In genomic region chr5:139725073-139725830, GRCh38 we compare ENCODE assay signal across 10 cellular contexts.
DNase-seq lines count a peak whose midpoint lies in the region; ATAC-seq and TF ChIP-seq lines count a peak whose summit lies in the region.
"Had no signal": no experiment of that assay in that cellular context is flagged by ENCODE, and none has a peak within 500 bp of the region (broad histone marks: within the 10 kb centered on the region; RNA-seq: fewer than 3 reads in every experiment).

No MANE protein-coding gene starts in this region.

- peak; percentile 96 for ATAC-seq in SK-N-SH treated with all-trans-retinoic acid at 6 μM for 48 hours
- peak; percentile 49 for ATAC-seq in Right ventricle myocardium superior (ENCODE audit: poor library complexity)
- ATAC-seq in HG03159 (IDR thresholded peaks at IDR 0.05; ENCODE audit: unreplicated experiment) = no peak
- ATAC-seq in HG02588 (IDR thresholded peaks at IDR 0.05; ENCODE audit: unreplicated experiment) = no peak

- H3K4me1 Mint-ChIP-seq in Calu3 (ENCODE audit: low read depth, unreplicated experiment) (peaks cover 13% of the 10 kb centered on the region), CD14-positive monocyte (no peaks in the 10 kb centered on the region)

- H3K27me3 Mint-ChIP-seq in Calu3 (ENCODE audit: unreplicated experiment) = no peaks in the 10 kb centered on the region
- peaks cover 0 to 10% (median 7%) of the 10 kb centered on the region in 3 donors for H3K27me3 Mint-ChIP-seq in CD14-positive monocyte (ENCODE audit: low read depth in 3 of 3)

- CTCF ChIA-PET in Calu3 (lab: Charles Lee) = interaction anchor here (1.3 kb wide), 1 partner anchor 20 kb away, joined by 3 read pairs; no protein-coding TSS in a partner anchor

- no peaks in the 10 kb centered on the region for H3K9me3 Mint-ChIP-seq in Calu3 (ENCODE audit: low read depth, unreplicated experiment)
- H3K9me3 Mint-ChIP-seq in CD14-positive monocyte = peaks cover 0 to 10% (median 2%) of the 10 kb centered on the region in 7 donors

- peak; percentile 62 for DNase-seq in Calu3
- peak; percentile 62 for DNase-seq in Right ventricle myocardium superior
- DNase-seq in pons (ENCODE audit: low spot score) = peak; percentile 63
- no peak for DNase-seq in SW480 (ENCODE audit: low spot score)
- DNase-seq in CD14-positive monocyte (ENCODE audit: low spot score) = no peak
- DNase-seq: Caco-2, gastrocnemius medialis had no signal

- no TSS peak for BruUV-seq in Calu3 (replicated peaks; lab: Mats Ljungman, UMichigan)

- intact Hi-C loops in Calu3 (cut with micrococcal nuclease; ENCODE audit: unreplicated experiment) (no loop called here), Right ventricle myocardium superior (cut with DNase I) (no loop called here), CD14-positive monocyte (cut with micrococcal nuclease) (no loop called here)

- H3K4me3 Mint-ChIP-seq in Calu3 (ENCODE audit: low read depth, unreplicated experiment) = no peak overlapping the region
- no peak overlapping the region for H3K4me3 Mint-ChIP-seq in CD14-positive monocyte

- no peak for TF ChIP-seq CTCF in Calu3 (IDR thresholded peaks at IDR 0.05; ENCODE audit: unreplicated experiment)
- no peak for TF ChIP-seq CTCF in CD14-positive monocyte (IDR thresholded peaks at IDR 0.05)

- H3K27ac Mint-ChIP-seq in Calu3 (ENCODE audit: unreplicated experiment) (no peak overlapping the region), CD14-positive monocyte (peak overlapping the region in 1 of 7 donors; percentile 46)

- H3K36me3 Mint-ChIP-seq in Calu3 (ENCODE audit: insufficient read depth, unreplicated experiment) (no peaks in the 10 kb centered on the region), CD14-positive monocyte (no peaks in the 10 kb centered on the region)

TF ChIP-seq in SK-N-SH treated with all-trans-retinoic acid at 6 μM for 48 hours, 23 proteins besides CTCF, POLR2A, EP300 and RAD21:
- TF ChIP-seq POU6F1 (CRISPR knock-in tag; IDR thresholded peaks at IDR 0.05; ENCODE audit: borderline replicate concordance, low read depth) = no peak
- peak; percentile 42; the same call in 1 of the 2 replicates for TF ChIP-seq ZFP3 (CRISPR knock-in tag; IDR thresholded peaks at IDR 0.05)
- TF ChIP-seq, protein P1, sequence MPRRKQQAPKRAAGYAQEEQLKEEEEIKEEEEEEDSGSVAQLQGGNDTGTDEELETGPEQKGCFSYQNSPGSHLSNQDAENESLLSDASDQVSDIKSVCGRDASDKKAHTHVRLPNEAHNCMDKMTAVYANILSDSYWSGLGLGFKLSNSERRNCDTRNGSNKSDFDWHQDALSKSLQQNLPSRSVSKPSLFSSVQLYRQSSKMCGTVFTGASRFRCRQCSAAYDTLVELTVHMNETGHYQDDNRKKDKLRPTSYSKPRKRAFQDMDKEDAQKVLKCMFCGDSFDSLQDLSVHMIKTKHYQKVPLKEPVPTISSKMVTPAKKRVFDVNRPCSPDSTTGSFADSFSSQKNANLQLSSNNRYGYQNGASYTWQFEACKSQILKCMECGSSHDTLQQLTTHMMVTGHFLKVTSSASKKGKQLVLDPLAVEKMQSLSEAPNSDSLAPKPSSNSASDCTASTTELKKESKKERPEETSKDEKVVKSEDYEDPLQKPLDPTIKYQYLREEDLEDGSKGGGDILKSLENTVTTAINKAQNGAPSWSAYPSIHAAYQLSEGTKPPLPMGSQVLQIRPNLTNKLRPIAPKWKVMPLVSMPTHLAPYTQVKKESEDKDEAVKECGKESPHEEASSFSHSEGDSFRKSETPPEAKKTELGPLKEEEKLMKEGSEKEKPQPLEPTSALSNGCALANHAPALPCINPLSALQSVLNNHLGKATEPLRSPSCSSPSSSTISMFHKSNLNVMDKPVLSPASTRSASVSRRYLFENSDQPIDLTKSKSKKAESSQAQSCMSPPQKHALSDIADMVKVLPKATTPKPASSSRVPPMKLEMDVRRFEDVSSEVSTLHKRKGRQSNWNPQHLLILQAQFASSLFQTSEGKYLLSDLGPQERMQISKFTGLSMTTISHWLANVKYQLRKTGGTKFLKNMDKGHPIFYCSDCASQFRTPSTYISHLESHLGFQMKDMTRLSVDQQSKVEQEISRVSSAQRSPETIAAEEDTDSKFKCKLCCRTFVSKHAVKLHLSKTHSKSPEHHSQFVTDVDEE (CRISPR knock-in tag; IDR thresholded peaks at IDR 0.05) = peak; percentile 61; the same call in 1 of the 2 replicates

Comparison
In these comparisons a context has a peak if more than half of its experiments do, and no peak if none do; other contexts are left out.
1. DNase-seq: peak in Calu3 (single experiment), Right ventricle myocardium superior (single experiment) and pons (single experiment); none in SW480 (single experiment) and CD14-positive monocyte (single experiment).
2. ATAC-seq: peak in SK-N-SH treated with all-trans-retinoic acid at 6 μM for 48 hours (single experiment) and Right ventricle myocardium superior (single experiment); none in HG03159 (single experiment) and HG02588 (single experiment).